In the genomic region with DNA sequence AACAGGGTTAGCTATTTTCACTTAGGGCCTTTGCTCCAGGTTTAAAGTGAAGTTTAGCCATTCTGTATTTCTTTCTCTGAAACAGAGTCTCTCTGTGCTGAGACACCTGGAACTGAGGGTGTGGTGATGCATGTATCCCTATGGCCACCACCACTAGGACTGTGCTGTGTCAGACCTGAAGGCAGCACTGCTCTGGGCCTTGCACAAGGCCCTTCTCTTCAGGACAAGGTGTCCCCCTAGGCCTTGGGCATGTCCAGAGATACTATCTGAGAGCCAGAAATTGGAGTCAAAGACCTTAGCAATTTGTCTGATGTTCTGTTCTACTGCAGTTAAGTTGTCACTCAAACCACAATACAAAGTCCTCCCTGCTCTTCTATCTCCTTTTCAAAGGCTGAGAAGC, we compare ENCODE assay signal across 9 cellular contexts.
"Had no signal": no experiment of that assay in that cellular context is flagged by ENCODE, and none has a peak within 500 bp of the region (broad histone marks: within the 10 kb centered on the region; RNA-seq: fewer than 3 reads in every experiment).

No MANE protein-coding gene starts in this region.

- H3K4me1 ChIP-seq: HAP-1 had no signal

- ATAC-seq: HCT116, K562 had no signal

- H3K4me3 ChIP-seq: GM23248, HAP-1, K562 had no signal

- H3K27ac ChIP-seq: GM23248 had no signal

- DNase-seq: GM23248, GOT3, H7, HFFc6, IMR-90, KG1 had no signal

- H3K36me3 ChIP-seq: HAP-1 had no signal
